In the genomic region with DNA sequence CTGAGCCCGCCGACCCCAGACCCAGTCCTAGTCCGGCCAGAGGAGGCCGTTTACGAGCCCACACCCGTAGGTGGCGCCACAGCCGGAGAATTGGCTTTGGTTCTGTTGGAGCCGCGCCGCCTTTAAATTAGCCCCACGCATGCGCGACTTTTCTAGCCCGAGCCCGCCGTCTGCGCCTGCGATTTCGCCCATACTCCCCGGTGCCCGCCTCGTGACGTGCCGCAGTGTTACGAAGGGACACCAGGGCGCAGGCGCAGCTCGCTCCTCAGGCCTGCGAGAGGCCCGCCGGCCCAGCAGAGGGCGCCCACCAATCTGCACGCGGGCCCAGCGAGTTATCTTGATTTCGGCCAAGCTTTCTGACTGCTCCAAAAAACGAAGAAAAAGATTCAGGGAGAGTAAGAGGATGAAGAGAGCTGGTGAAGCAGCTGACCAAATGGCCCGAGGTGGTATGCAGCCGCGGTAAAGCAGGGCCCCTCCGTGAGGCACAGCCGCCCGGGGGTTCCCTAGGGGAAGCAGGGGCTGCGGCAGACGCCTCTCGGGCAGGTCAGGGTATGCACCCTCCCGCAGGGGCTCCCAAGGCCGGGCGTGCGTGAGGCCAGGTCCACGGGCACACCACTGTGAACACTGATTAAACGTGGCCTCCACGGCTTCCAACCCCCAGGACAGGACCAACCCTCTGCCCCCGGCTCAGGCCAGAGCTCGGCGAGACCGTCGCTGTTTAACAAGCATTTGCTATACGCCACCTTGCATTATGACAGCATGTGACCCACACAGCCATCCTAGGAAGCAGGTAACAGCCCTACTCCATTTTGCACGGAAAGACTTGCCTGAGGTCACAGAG, we compare ENCODE assay signal across 8 cellular contexts. TPM values are rescaled to one million over a fixed set of nuclear protein-coding genes. Genes with fewer than 3 reads are reported as not detected.
DNase-seq lines count a peak whose midpoint lies in the region; ATAC-seq and TF ChIP-seq lines count a peak whose summit lies in the region.

No MANE protein-coding gene starts in this region.

- peak overlapping the region; percentile 95 to 96 for H3K9ac ChIP-seq in stomach smooth muscle (ENCODE audit: low read length in 2 of 2)

- no peaks in the 10 kb centered on the region for H3K9me2 ChIP-seq in GM23338 (ENCODE audit: insufficient read depth)

- no peaks in the 10 kb centered on the region for H3K27me3 ChIP-seq in GM23338 (ENCODE audit: insufficient read depth)
- H3K27me3 ChIP-seq in RWPE2 (ENCODE audit: insufficient read depth, poor library complexity, severe bottlenecking), result no peaks in the 10 kb centered on the region
- H3K27me3 ChIP-seq in stomach smooth muscle (ENCODE audit: control insufficient read depth in 1 of 2, insufficient read depth in 2 of 2, low read length in 2 of 2), result no peaks in the 10 kb centered on the region

- H3K36me3 Mint-ChIP-seq in GM23338 (ENCODE audit: low read depth), result peaks cover 41% of the 10 kb centered on the region
- peaks cover 13% of the 10 kb centered on the region for H3K36me3 Mint-ChIP-seq in neural crest cell (ENCODE audit: low read depth)

- H3K9me3 Mint-ChIP-seq in GM23338, result no peaks in the 10 kb centered on the region
- H3K9me3 Mint-ChIP-seq in neural crest cell, result no peaks in the 10 kb centered on the region

- H3K4me1 Mint-ChIP-seq in GM23338 (peaks cover 13% of the 10 kb centered on the region), neural crest cell (peaks cover 16% of the 10 kb centered on the region)

- H4K20me1 ChIP-seq in GM23338 (replicated peaks; ENCODE audit: insufficient read depth), result no peaks in the 10 kb centered on the region; the same call in none of the 2 replicates

- peak overlapping the region; percentile 95 for H3K4me2 ChIP-seq in GM23338

- ATAC-seq in GM23338 (peak; percentile 90), RWPE2 (ENCODE audit: low read depth) (peak; percentile 76)

- H2AFZ ChIP-seq in GM23338, result peak overlapping the region; percentile 93

- no peaks in the 10 kb centered on the region for H3K79me2 ChIP-seq in GM23338 (replicated peaks; ENCODE audit: insufficient read depth)

- H3K4me1 ChIP-seq in GM23338 (ENCODE audit: insufficient read depth), result peaks cover 12% of the 10 kb centered on the region; the same call in 1 of the 2 replicates
- H3K4me1 ChIP-seq in RWPE2 (ENCODE audit: insufficient read depth, poor library complexity, severe bottlenecking), result peaks cover 13% of the 10 kb centered on the region
- peaks cover 20% of the 10 kb centered on the region for H3K4me1 ChIP-seq in stomach smooth muscle (ENCODE audit: control insufficient read depth, insufficient read depth, low read length)

- H3K27ac Mint-ChIP-seq in GM23338, result peak overlapping the region; percentile 97
- H3K27ac Mint-ChIP-seq in neural crest cell (ENCODE audit: unreplicated experiment), result peak overlapping the region; percentile 94

- H3K9me3 ChIP-seq in RWPE2 (ENCODE audit: severe bottlenecking), result no peaks in the 10 kb centered on the region
- H3K9me3 ChIP-seq in stomach smooth muscle (ENCODE audit: control insufficient read depth in 2 of 2, low read length in 2 of 2), result no peaks in the 10 kb centered on the region

- H3K4me3 ChIP-seq in GM23338 (peak overlapping the region; percentile 89), RWPE2 (ENCODE audit: severe bottlenecking) (peak overlapping the region; percentile 38), foreskin fibroblast (ENCODE audit: low read depth in 1 of 2, low read length in 2 of 2) (peak overlapping the region; percentile 81 to 85), stomach smooth muscle (ENCODE audit: low read length in 2 of 2) (peak overlapping the region; percentile 96)

- H3K4me3 Mint-ChIP-seq in GM23338, result peak overlapping the region; percentile 97
- peak overlapping the region; percentile 98 for H3K4me3 Mint-ChIP-seq in neural crest cell

- peak; percentile 70 to 83 for TF ChIP-seq CTCF in GM23338 (conservative IDR thresholded peaks at IDR 0.05; ENCODE audit: low read depth in 2 of 2)
- peak; percentile 99 for TF ChIP-seq CTCF in LNCAP (IDR thresholded peaks at IDR 0.05)
- TF ChIP-seq CTCF in RWPE2 (IDR thresholded peaks at IDR 0.05; ENCODE audit: poor library complexity, severe bottlenecking), result peak; percentile 98
- TF ChIP-seq CTCF in foreskin fibroblast (IDR thresholded peaks at IDR 0.05; ENCODE audit: low read depth, low read length), result peak; percentile 80
- peak; percentile 93 for TF ChIP-seq CTCF in neural crest cell (conservative IDR thresholded peaks at IDR 0.05)

- peaks cover 16% of the 10 kb centered on the region for H3K27me3 Mint-ChIP-seq in GM23338 (ENCODE audit: insufficient read depth, low read depth, poor library complexity)
- no peaks in the 10 kb centered on the region for H3K27me3 Mint-ChIP-seq in neural crest cell (ENCODE audit: low read depth)

- DNase-seq in EL (peak; percentile 94), GM23338 (ENCODE audit: low spot score) (peak; percentile 99), RWPE2 (ENCODE audit: low spot score) (peak; percentile 93), foreskin fibroblast (peak; percentile 94 to 99), neural crest cell (ENCODE audit: low read depth, low spot score) (peak; percentile 99)
- peak; percentile 100 for DNase-seq in activated effector memory CD4-positive, alpha-beta T cell treated with anti-CD3 and anti-CD28 coated beads, Interleukin-2, amount 50 U/mL, for 16 hours

- H3K27ac ChIP-seq in GM23338 (ENCODE audit: low read depth), result peak overlapping the region; percentile 95
- peak overlapping the region; percentile 26 for H3K27ac ChIP-seq in RWPE2 (ENCODE audit: poor library complexity, severe bottlenecking)
- H3K27ac ChIP-seq in stomach smooth muscle (ENCODE audit: low read length), result peak overlapping the region; percentile 64

- H3K36me3 ChIP-seq in GM23338 (ENCODE audit: insufficient read depth) (peaks cover 11% of the 10 kb centered on the region), RWPE2 (ENCODE audit: low read depth) (peaks cover 56% of the 10 kb centered on the region), stomach smooth muscle (ENCODE audit: control insufficient read depth in 2 of 2, insufficient read depth in 2 of 2, low read length in 2 of 2) (peaks cover 17 to 27% of the 10 kb centered on the region in 2 donors)

- H3F3A ChIP-seq in GM23338 (replicated peaks; ENCODE audit: low read depth), result peaks cover 12% of the 10 kb centered on the region; the same call in 1 of the 2 replicates

TF ChIP-seq in GM23338, 12 proteins besides CTCF, POLR2A, EP300 and RAD21:
- TF ChIP-seq POLR2AphosphoS5 (IDR thresholded peaks at IDR 0.05; ENCODE audit: low read depth) (peak; percentile 70), STAT1 (IDR thresholded peaks at IDR 0.05; ENCODE audit: unreplicated experiment) (no peak), NANOG (IDR thresholded peaks at IDR 0.05; ENCODE audit: borderline replicate concordance) (no peak), CREB1 (CRISPR knock-in tag; IDR thresholded peaks at IDR 0.05; ENCODE audit: low read depth) (peak; percentile 82), JUNB (IDR thresholded peaks at IDR 0.05; ENCODE audit: unreplicated experiment) (no peak), EZH2 (IDR thresholded peaks at IDR 0.05; ENCODE audit: low read depth, unreplicated experiment) (no peak)
- TF ChIP-seq, protein P1, sequence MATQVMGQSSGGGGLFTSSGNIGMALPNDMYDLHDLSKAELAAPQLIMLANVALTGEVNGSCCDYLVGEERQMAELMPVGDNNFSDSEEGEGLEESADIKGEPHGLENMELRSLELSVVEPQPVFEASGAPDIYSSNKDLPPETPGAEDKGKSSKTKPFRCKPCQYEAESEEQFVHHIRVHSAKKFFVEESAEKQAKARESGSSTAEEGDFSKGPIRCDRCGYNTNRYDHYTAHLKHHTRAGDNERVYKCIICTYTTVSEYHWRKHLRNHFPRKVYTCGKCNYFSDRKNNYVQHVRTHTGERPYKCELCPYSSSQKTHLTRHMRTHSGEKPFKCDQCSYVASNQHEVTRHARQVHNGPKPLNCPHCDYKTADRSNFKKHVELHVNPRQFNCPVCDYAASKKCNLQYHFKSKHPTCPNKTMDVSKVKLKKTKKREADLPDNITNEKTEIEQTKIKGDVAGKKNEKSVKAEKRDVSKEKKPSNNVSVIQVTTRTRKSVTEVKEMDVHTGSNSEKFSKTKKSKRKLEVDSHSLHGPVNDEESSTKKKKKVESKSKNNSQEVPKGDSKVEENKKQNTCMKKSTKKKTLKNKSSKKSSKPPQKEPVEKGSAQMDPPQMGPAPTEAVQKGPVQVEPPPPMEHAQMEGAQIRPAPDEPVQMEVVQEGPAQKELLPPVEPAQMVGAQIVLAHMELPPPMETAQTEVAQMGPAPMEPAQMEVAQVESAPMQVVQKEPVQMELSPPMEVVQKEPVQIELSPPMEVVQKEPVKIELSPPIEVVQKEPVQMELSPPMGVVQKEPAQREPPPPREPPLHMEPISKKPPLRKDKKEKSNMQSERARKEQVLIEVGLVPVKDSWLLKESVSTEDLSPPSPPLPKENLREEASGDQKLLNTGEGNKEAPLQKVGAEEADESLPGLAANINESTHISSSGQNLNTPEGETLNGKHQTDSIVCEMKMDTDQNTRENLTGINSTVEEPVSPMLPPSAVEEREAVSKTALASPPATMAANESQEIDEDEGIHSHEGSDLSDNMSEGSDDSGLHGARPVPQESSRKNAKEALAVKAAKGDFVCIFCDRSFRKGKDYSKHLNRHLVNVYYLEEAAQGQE (IDR thresholded peaks at IDR 0.05; ENCODE audit: unreplicated experiment), result no peak
- TF ChIP-seq, protein P2, sequence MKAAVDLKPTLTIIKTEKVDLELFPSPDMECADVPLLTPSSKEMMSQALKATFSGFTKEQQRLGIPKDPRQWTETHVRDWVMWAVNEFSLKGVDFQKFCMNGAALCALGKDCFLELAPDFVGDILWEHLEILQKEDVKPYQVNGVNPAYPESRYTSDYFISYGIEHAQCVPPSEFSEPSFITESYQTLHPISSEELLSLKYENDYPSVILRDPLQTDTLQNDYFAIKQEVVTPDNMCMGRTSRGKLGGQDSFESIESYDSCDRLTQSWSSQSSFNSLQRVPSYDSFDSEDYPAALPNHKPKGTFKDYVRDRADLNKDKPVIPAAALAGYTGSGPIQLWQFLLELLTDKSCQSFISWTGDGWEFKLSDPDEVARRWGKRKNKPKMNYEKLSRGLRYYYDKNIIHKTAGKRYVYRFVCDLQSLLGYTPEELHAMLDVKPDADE (IDR thresholded peaks at IDR 0.05), result peak; percentile 45; the same call in 1 of the 2 replicates
TF ChIP-seq in GM23338: peak in this region for 3.

RNA-seq across cellular contexts. Expression of gene RPN1, which starts 32.8 kb away (rescaled TPM):
- total RNA-seq in GM23338 (2014; rRNA removed; shearing (Covaris generic)), result 218 and 231 TPM in 2 replicates
- 108 and 111 TPM in 2 replicates for polyA plus RNA-seq in GM23338 (2016; fragmentation: Nextera tagmentation; extraction: Ambion mirVana)
- 158 and 166 TPM in 2 replicates for total RNA-seq in neural crest cell

Comparison
In these comparisons a context has a peak if more than half of its experiments do, and no peak if none do; other contexts are left out.
1. Peak in every context shown above with its lines: DNase-seq, ATAC-seq, H3K4me3 ChIP-seq and H3K27ac ChIP-seq.
2. H3K27ac ChIP-seq: peak in every context shown above with its lines; median percentile 95 in GM23338; 64 in stomach smooth muscle; 26 in RWPE2.
3. H3K4me3 ChIP-seq: peak in every context shown above with its lines; median percentile 96 in stomach smooth muscle; 89 in GM23338; 83 in foreskin fibroblast; 38 in RWPE2.